1 cellular context compared by ENCODE assay signal in the genomic region with DNA sequence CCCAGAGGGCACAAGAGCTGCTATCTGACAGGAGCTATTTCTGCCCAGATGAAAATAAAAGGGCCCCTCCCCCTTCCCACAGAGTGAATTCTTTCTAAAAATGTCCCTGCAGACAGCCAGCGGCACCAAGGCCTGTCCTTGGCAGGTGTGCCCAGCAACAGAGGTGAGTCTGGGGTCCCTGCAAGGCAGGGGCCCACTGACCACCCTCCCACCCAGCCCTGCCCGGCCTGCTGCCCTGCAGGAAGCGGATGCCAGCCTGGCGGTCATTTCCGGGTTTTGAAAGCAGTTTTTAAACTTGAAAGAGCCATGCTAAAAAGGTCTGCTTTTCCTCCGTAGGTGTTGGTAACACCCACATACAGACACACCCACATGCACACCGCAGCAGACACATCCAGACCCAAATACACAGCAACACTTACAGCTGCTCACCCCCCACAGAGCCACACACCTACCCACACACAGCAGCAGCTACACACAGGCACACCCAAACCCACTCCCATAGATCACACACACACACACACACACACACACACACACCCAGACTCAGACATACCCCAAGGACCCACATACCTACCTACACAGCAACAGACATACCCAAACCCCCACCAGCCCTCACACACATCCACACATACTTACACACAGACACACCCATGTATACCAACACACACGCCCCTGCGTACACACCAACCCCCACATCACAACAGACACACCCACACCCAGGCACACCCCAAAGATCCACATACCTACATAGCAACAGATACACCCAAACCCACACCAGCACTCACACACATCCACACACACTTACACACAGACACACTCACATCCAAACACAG.
TF ChIP-seq lines count a peak whose summit lies in the region.

No MANE protein-coding gene starts in this region.

TF ChIP-seq in IMR-90, 13 proteins besides CTCF, POLR2A, EP300 and RAD21 (continued from another document):
- no peak for TF ChIP-seq CHD1 (IDR thresholded peaks at IDR 0.05; ENCODE audit: low read depth, low read length)
- no peak for TF ChIP-seq MAFK (IDR thresholded peaks at IDR 0.05; ENCODE audit: low read depth, low read length)
